Comparison of ENCODE assay signal across 19 cellular contexts in genomic region chr2:143675006-143675405, GRCh38.
"Had no signal": no experiment of that assay in that cellular context is flagged by ENCODE, and none has a peak within 500 bp of the region (broad histone marks: within the 10 kb centered on the region; RNA-seq: fewer than 3 reads in every experiment).

No MANE protein-coding gene starts in this region.

- H3K27me3 Mint-ChIP-seq: naive thymus-derived CD8-positive, alpha-beta T cell had no signal

- H3K4me3 Mint-ChIP-seq: naive thymus-derived CD8-positive, alpha-beta T cell; neural progenitor cell; type B pancreatic cell had no signal

- H3K9me3 Mint-ChIP-seq: naive thymus-derived CD8-positive, alpha-beta T cell; neural progenitor cell had no signal

- H3K27ac Mint-ChIP-seq: naive thymus-derived CD8-positive, alpha-beta T cell; neural progenitor cell; type B pancreatic cell had no signal

- DNase-seq: dermis blood vessel endothelial cell; esophagus squamous epithelium; foreskin fibroblast; glutamatergic neuron; islet precursor cell; mammary epithelial cell; mucosa of descending colon; naive thymus-derived CD8-positive, alpha-beta T cell; nucleus accumbens; ovary; sigmoid colon; stimulated activated CD4-positive, alpha-beta T cell treated with anti-CD3 and anti-CD28 coated beads, Interleukin-2, amount 100 ng/mL, for 24 hours; stimulated activated CD4-positive, alpha-beta T cell treated with anti-CD3 and anti-CD28 coated beads, Interleukin-4, amount 100 ng/mL, for 4 hours; stimulated activated naive CD4-positive, alpha-beta T cell; thyroid gland had no signal

- ATAC-seq: gastroesophageal sphincter; left lobe of liver; mucosa of descending colon; naive thymus-derived CD8-positive, alpha-beta T cell had no signal

- H3K36me3 Mint-ChIP-seq: neural progenitor cell, type B pancreatic cell had no signal
